9 cellular contexts compared by ENCODE assay signal in genomic region chr2:189782221-189782671, GRCh38. TPM values are rescaled to one million over a fixed set of nuclear protein-coding genes. Genes with fewer than 3 reads are reported as not detected.
DNase-seq lines count a peak whose midpoint lies in the region; FAIRE-seq and TF ChIP-seq lines count a peak whose summit lies in the region.
"Had no signal": no experiment of that assay in that cellular context is flagged by ENCODE, and none has a peak within 500 bp of the region (broad histone marks: within the 10 kb centered on the region; RNA-seq: fewer than 3 reads in every experiment).

No MANE protein-coding gene starts in this region.

- no peaks in the 10 kb centered on the region for H3K9me1 ChIP-seq in keratinocyte (ENCODE audit: control insufficient read depth, extremely low read depth, insufficient read depth, low read length)

- no peak overlapping the region for H4K91ac ChIP-seq in neuronal stem cell (ENCODE audit: low read depth, low read length, poor library complexity)

- H3K79me2 ChIP-seq in keratinocyte (ENCODE audit: control insufficient read depth, insufficient read depth, low read length), result peaks cover 59% of the 10 kb centered on the region

- H3K4me3 Mint-ChIP-seq in activated naive CD4-positive, alpha-beta T cell treated with anti-CD3 and anti-CD28 coated beads, Interleukin-2, amount 10 ng/mL, durations not matched to agents 7 days and 5 days, result peak overlapping the region; percentile 95

- H2AK5ac ChIP-seq in neuronal stem cell (ENCODE audit: low read depth, low read length), result no peak overlapping the region

- no peak overlapping the region for H2BK5ac ChIP-seq in neuronal stem cell (ENCODE audit: low read length)

- peak overlapping the region; percentile 96 for H3K27ac Mint-ChIP-seq in activated naive CD4-positive, alpha-beta T cell treated with anti-CD3 and anti-CD28 coated beads, Interleukin-2, amount 10 ng/mL, durations not matched to agents 7 days and 5 days

- no peak overlapping the region for H3K27ac ChIP-seq in AG04450 (ENCODE audit: low read depth, low read length)
- no peak overlapping the region for H3K27ac ChIP-seq in HUES48 (ENCODE audit: low read depth, low read length)
- peak overlapping the region; percentile 25 for H3K27ac ChIP-seq in keratinocyte (ENCODE audit: control insufficient read depth, insufficient read depth, low read length)
- H3K27ac ChIP-seq in neuronal stem cell (replicated peaks; ENCODE audit: low read length), result no peak overlapping the region

- H3K36me3 ChIP-seq in HUES48 (ENCODE audit: control insufficient read depth, insufficient read depth, low read length), result peaks cover 53% of the 10 kb centered on the region
- peaks cover 4 to 11% of the 10 kb centered on the region in 2 experiments for H3K36me3 ChIP-seq in keratinocyte (ENCODE audit: control insufficient read depth in 2 of 2, extremely low read depth in 1 of 2, insufficient read depth in 2 of 2, low read length in 2 of 2)
- peaks cover 10 to 71% of the 10 kb centered on the region in 2 donors for H3K36me3 ChIP-seq in neuronal stem cell (replicated peaks in 1 of 2; ENCODE audit: control insufficient read depth in 2 of 2, insufficient read depth in 2 of 2, low read length in 2 of 2)

- no peak overlapping the region for H3K18ac ChIP-seq in neuronal stem cell (ENCODE audit: low read length)

- no peak overlapping the region for H2AFZ ChIP-seq in keratinocyte (ENCODE audit: control insufficient read depth, low read length)
- H2AFZ ChIP-seq in neuronal stem cell (ENCODE audit: low read length), result no peak overlapping the region

- H2BK120ac ChIP-seq in neuronal stem cell (ENCODE audit: low read depth, low read length), result no peak overlapping the region

- no peak overlapping the region for H3K14ac ChIP-seq in neuronal stem cell (ENCODE audit: low read length)

- no peak for DNase-seq in AG04450 (ENCODE audit: low read depth, low spot score)
- DNase-seq in activated naive CD4-positive, alpha-beta T cell treated with anti-CD3 and anti-CD28 coated beads, Interleukin-2, amount 10 ng/mL, durations not matched to agents 7 days and 5 days, result no peak
- no peak for DNase-seq in keratinocyte (ENCODE audit: low read depth, low spot score)
- no peak for DNase-seq in neuronal stem cell (ENCODE audit: low spot score)
- no peak for DNase-seq in NCI-H1436 (lab: John Stamatoyannopoulos, UW)
- DNase-seq in NCI-H187 (lab: John Stamatoyannopoulos, UW), result no peak
- no peak for DNase-seq in nucleus accumbens (lab: John Stamatoyannopoulos, UW)
- DNase-seq: small intestine had no signal

- no peaks in the 10 kb centered on the region for H3K9me3 Mint-ChIP-seq in activated naive CD4-positive, alpha-beta T cell treated with anti-CD3 and anti-CD28 coated beads, Interleukin-2, amount 10 ng/mL, durations not matched to agents 7 days and 5 days

- no peaks in the 10 kb centered on the region for H4K20me1 ChIP-seq in keratinocyte (ENCODE audit: control insufficient read depth, extremely low read depth, insufficient read depth, low read length)

- H4K8ac ChIP-seq in neuronal stem cell (ENCODE audit: low read depth, low read length), result no peak overlapping the region

- peak overlapping the region; percentile 65 for H3K4me3 ChIP-seq in AG04450 (ENCODE audit: low read depth, low read length)
- H3K4me3 ChIP-seq in HUES48 (ENCODE audit: low read depth, low read length), result peak overlapping the region; percentile 82; the same call in 1 of the 2 replicates
- H3K4me3 ChIP-seq in keratinocyte (ENCODE audit: control insufficient read depth in 2 of 3, extremely low read depth in 1 of 3, insufficient read depth in 2 of 3, low read depth in 1 of 3, low read length in 3 of 3), result peak overlapping the region in 2 of 3 experiments; percentile 97 to 98
- H3K4me3 ChIP-seq in neuronal stem cell (ENCODE audit: low read length in 2 of 2), result peak overlapping the region in 1 of 2 donors; percentile 75

- no peak for TF ChIP-seq CTCF in AG04450 (IDR thresholded peaks at IDR 0.05; ENCODE audit: low read depth, low read length)
- TF ChIP-seq CTCF in keratinocyte (optimal IDR thresholded peaks at IDR 0.05 in 1 of 3, IDR thresholded peaks at IDR 0.05 in 1 of 3, conservative IDR thresholded peaks at IDR 0.05 in 1 of 3; ENCODE audit: extremely low read depth in 1 of 3, insufficient read depth in 2 of 3, low read length in 3 of 3), result no peak

- no peak for FAIRE-seq in keratinocyte (lab: Jason Lieb, UNC)
- FAIRE-seq: small intestine had no signal

- H3K4ac ChIP-seq in neuronal stem cell (ENCODE audit: low read length), result no peak overlapping the region

- no peaks in the 10 kb centered on the region for H3K27me3 ChIP-seq in AG04450 (ENCODE audit: control insufficient read depth, insufficient read depth, low read length)
- H3K27me3 ChIP-seq in HUES48 (ENCODE audit: control insufficient read depth, insufficient read depth, low read length), result no peaks in the 10 kb centered on the region
- H3K27me3 ChIP-seq in keratinocyte (ENCODE audit: control insufficient read depth, extremely low read depth, insufficient read depth, low read length), result no peaks in the 10 kb centered on the region
- H3K27me3 ChIP-seq in neuronal stem cell (ENCODE audit: control insufficient read depth in 3 of 3, insufficient read depth in 3 of 3, low read depth in 1 of 3, low read length in 3 of 3), result no peaks in the 10 kb centered on the region

- H3K4me1 Mint-ChIP-seq in activated naive CD4-positive, alpha-beta T cell treated with anti-CD3 and anti-CD28 coated beads, Interleukin-2, amount 10 ng/mL, durations not matched to agents 7 days and 5 days, result peaks cover 49% of the 10 kb centered on the region

- H3K4me2 ChIP-seq in keratinocyte (ENCODE audit: control insufficient read depth, extremely low read depth, insufficient read depth, low read depth, low read length) (peak overlapping the region; percentile 47), neuronal stem cell (ENCODE audit: insufficient read depth, low read length, poor library complexity, severe bottlenecking) (no peak overlapping the region)

- H3K9ac ChIP-seq in HUES48 (ENCODE audit: low read depth, low read length) (no peak overlapping the region), keratinocyte (ENCODE audit: control insufficient read depth, extremely low read depth, insufficient read depth, low read length) (no peak overlapping the region), neuronal stem cell (ENCODE audit: low read depth, low read length, poor library complexity) (no peak overlapping the region)

- dilution Hi-C loops in keratinocyte (cut with MboI; ENCODE audit: extremely low pct_ligation_motif_present, low sequenced_read_pairs), result no loop called here

- H3K4me1 ChIP-seq in HUES48 (ENCODE audit: control insufficient read depth, insufficient read depth, low read length), result no peaks in the 10 kb centered on the region; the same call in 1 of the 2 replicates
- peaks cover 14% of the 10 kb centered on the region for H3K4me1 ChIP-seq in keratinocyte (ENCODE audit: control insufficient read depth, extremely low read depth, insufficient read depth, low read length)
- H3K4me1 ChIP-seq in neuronal stem cell (ENCODE audit: control insufficient read depth in 2 of 2, insufficient read depth in 1 of 2, low read depth in 1 of 2, low read length in 2 of 2), result peaks cover 2 to 5% of the 10 kb centered on the region in 2 donors

- no peak overlapping the region for H3K23ac ChIP-seq in neuronal stem cell (ENCODE audit: low read depth, low read length, poor library complexity)

- POLR2A ChIA-PET in AG04450 (lab: Yijun Ruan, JAX), result no interaction called here

- CTCF ChIA-PET in AG04450 (lab: Charles Lee), result interaction anchor here (0.7 to 1.0 kb wide), 3 partner anchors 20 to 729 kb away, joined by 3 to 6 read pairs (median 3); partner anchors contain the start of gene OSGEPL1
- CTCF ChIA-PET in activated naive CD4-positive, alpha-beta T cell treated with anti-CD3 and anti-CD28 coated beads, Interleukin-2, amount 10 ng/mL, durations not matched to agents 7 days and 5 days (lab: Charles Lee), result no interaction called here

- no CpG with 5 or more reads among the region's 4 CpGs for WGBS in neuronal stem cell (ENCODE audit: extremely low coverage in 2 of 2, insufficient read length in 2 of 2, insufficient replicate concordance in 1 of 2), 2 donors

- no peak overlapping the region for H2BK12ac ChIP-seq in neuronal stem cell (ENCODE audit: low read length)

- no peaks in the 10 kb centered on the region for H3K27me3 Mint-ChIP-seq in activated naive CD4-positive, alpha-beta T cell treated with anti-CD3 and anti-CD28 coated beads, Interleukin-2, amount 10 ng/mL, durations not matched to agents 7 days and 5 days

- H3K36me3 Mint-ChIP-seq in activated naive CD4-positive, alpha-beta T cell treated with anti-CD3 and anti-CD28 coated beads, Interleukin-2, amount 10 ng/mL, durations not matched to agents 7 days and 5 days, result peaks cover 54% of the 10 kb centered on the region

- H2BK15ac ChIP-seq in neuronal stem cell (ENCODE audit: low read length), result no peak overlapping the region

- H3K9me3 ChIP-seq in AG04450 (ENCODE audit: control insufficient read depth, insufficient read depth, low read length), result no peaks in the 10 kb centered on the region
- H3K9me3 ChIP-seq in HUES48 (ENCODE audit: control insufficient read depth, insufficient read depth, low read length), result no peaks in the 10 kb centered on the region
- no peaks in the 10 kb centered on the region for H3K9me3 ChIP-seq in keratinocyte (ENCODE audit: control insufficient read depth, low read depth, low read length)
- no peaks in the 10 kb centered on the region for H3K9me3 ChIP-seq in neuronal stem cell (replicated peaks in 1 of 2; ENCODE audit: control insufficient read depth in 2 of 2, insufficient read depth in 1 of 2, low read depth in 1 of 2, low read length in 2 of 2)

- H3K79me1 ChIP-seq in neuronal stem cell (ENCODE audit: low read depth, low read length), result peaks cover 2% of the 10 kb centered on the region

RNA-seq across cellular contexts. Expression of gene ORMDL1, which starts 1.9 kb away (rescaled TPM):
- polyA plus RNA-seq in AG04450 (2011; rRNA removed), result 73.0 and 92.8 TPM in 2 replicates
- polyA minus RNA-seq in AG04450 (2011; rRNA and poly(A)+ RNA removed), result 12.8 and 22.6 TPM in 2 replicates
- 35.8 to 86.2 TPM (median 76.0 TPM) in 3 replicates for polyA plus RNA-seq in keratinocyte
- 10.9 TPM for polyA plus RNA-seq in keratinocyte (2011; ENCODE audit: low read depth)
- polyA plus RNA-seq in keratinocyte (2011; cell fraction: cytosol; rRNA removed), result 21.9 and 43.2 TPM in 2 replicates
- polyA plus RNA-seq in keratinocyte (2011; cell fraction: nucleus; rRNA removed), result 175 and 209 TPM in 2 replicates
- polyA plus RNA-seq in keratinocyte (2012; ENCODE audit: low replicate concordance), result 29.4 and 43.6 TPM in 2 replicates
- 11.5 to 29.5 TPM (median 19.0 TPM) in 3 replicates for polyA minus RNA-seq in keratinocyte
- 9.8 TPM for polyA minus RNA-seq in keratinocyte (2011; cell fraction: cytosol; rRNA and poly(A)+ RNA removed)
- 19.8 and 31.6 TPM in 2 replicates for polyA minus RNA-seq in keratinocyte (2011; cell fraction: nucleus; rRNA and poly(A)+ RNA removed)
- 72.3 TPM for polyA plus RNA-seq in neuronal stem cell (2013, experiment 1 of 2)
- polyA plus RNA-seq in neuronal stem cell (2013, experiment 2 of 2), result 75.0 TPM

RNA-seq across cellular contexts. Expression of gene PMS1, which starts 2.0 kb away (rescaled TPM):
- polyA plus RNA-seq in AG04450 (2011; rRNA removed) (11.0 and 16.3 TPM in 2 replicates), keratinocyte (8.3 to 14.8 TPM (median 8.6 TPM) in 3 replicates)
- 15.3 and 33.6 TPM in 2 replicates for polyA minus RNA-seq in AG04450 (2011; rRNA and poly(A)+ RNA removed)
- 7.2 TPM for polyA plus RNA-seq in keratinocyte (2011; ENCODE audit: low read depth)
- 4.2 and 7.2 TPM in 2 replicates for polyA plus RNA-seq in keratinocyte (2011; cell fraction: cytosol; rRNA removed)
- 12.0 and 18.6 TPM in 2 replicates for polyA plus RNA-seq in keratinocyte (2011; cell fraction: nucleus; rRNA removed)
- 5.1 and 8.8 TPM in 2 replicates for polyA plus RNA-seq in keratinocyte (2012; ENCODE audit: low replicate concordance)
- polyA minus RNA-seq in keratinocyte, result 5.3 to 15.6 TPM (median 10.3 TPM) in 3 replicates
- 8.2 TPM for polyA minus RNA-seq in keratinocyte (2011; cell fraction: cytosol; rRNA and poly(A)+ RNA removed)
- polyA minus RNA-seq in keratinocyte (2011; cell fraction: nucleus; rRNA and poly(A)+ RNA removed), result 8.9 and 25.4 TPM in 2 replicates
- 42.0 TPM for polyA plus RNA-seq in neuronal stem cell (2013, experiment 1 of 2)
- polyA plus RNA-seq in neuronal stem cell (2013, experiment 2 of 2), result 41.4 TPM

RNA-seq across cellular contexts. Expression of gene OSGEPL1, which starts 19.7 kb away (rescaled TPM):
- polyA plus RNA-seq in AG04450 (2011; rRNA removed) (3.9 and 6.0 TPM in 2 replicates), keratinocyte (6.0 to 12.0 TPM (median 8.7 TPM) in 3 replicates)
- polyA minus RNA-seq in AG04450 (2011; rRNA and poly(A)+ RNA removed), result 5.8 and 6.2 TPM in 2 replicates
- polyA plus RNA-seq in keratinocyte (2011; ENCODE audit: low read depth), result 3.1 TPM
- 3.5 and 7.6 TPM in 2 replicates for polyA plus RNA-seq in keratinocyte (2011; cell fraction: cytosol; rRNA removed)
- 11.2 and 12.0 TPM in 2 replicates for polyA plus RNA-seq in keratinocyte (2011; cell fraction: nucleus; rRNA removed)
- 5.2 and 6.1 TPM in 2 replicates for polyA plus RNA-seq in keratinocyte (2012; ENCODE audit: low replicate concordance)
- 3.4 to 5.8 TPM (median 4.3 TPM) in 3 replicates for polyA minus RNA-seq in keratinocyte
- 3.5 TPM for polyA minus RNA-seq in keratinocyte (2011; cell fraction: cytosol; rRNA and poly(A)+ RNA removed)
- 4.7 and 5.2 TPM in 2 replicates for polyA minus RNA-seq in keratinocyte (2011; cell fraction: nucleus; rRNA and poly(A)+ RNA removed)
- 17.6 TPM for polyA plus RNA-seq in neuronal stem cell (2013, experiment 1 of 2)
- polyA plus RNA-seq in neuronal stem cell (2013, experiment 2 of 2), result 18.8 TPM
